In the genomic region with DNA sequence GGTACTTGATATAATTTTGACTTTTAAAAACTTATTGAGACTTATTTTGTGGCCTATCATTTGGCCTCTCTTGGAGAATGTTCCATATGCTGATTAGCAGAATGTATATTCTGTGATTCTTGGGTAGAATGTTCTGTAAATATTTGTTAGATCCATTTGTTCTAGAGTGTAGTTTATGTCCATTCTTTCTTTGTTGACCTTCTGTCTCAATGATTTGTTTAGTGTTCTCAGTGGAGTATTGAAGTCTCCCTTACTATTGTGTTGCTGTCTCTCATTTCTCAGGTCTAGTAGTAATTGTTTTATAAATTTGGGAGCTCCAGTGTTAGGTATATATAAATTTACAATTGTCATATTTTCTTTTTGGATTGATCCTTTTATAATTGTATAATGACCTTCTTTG, we compare ENCODE assay signal across 17 cellular contexts.
A peak's percentile ranks its signal among the peaks of the same experiment; 100 is the strongest.
DNase-seq lines count a peak whose midpoint lies in the region; ATAC-seq and TF ChIP-seq lines count a peak whose summit lies in the region.
"Had no signal": no experiment of that assay in that cellular context is flagged by ENCODE, and none has a peak within 500 bp of the region (broad histone marks: within the 10 kb centered on the region; RNA-seq: fewer than 3 reads in every experiment).

No MANE protein-coding gene starts in this region.

- TF ChIP-seq CTCF in VCaP (conservative IDR thresholded peaks at IDR 0.05) (no peak), omental fat pad (IDR thresholded peaks at IDR 0.05) (no peak)

- DNase-seq in DMS153 (lab: John Stamatoyannopoulos, UW) (peak; percentile 11), DMS153 treated with DMSO at 0.1 percent for 48 hours (lab: John Stamatoyannopoulos, UW; ENCODE audit: unreplicated experiment) (no peak), DMS53 treated with DMSO at 0.1 percent for 48 hours (lab: John Stamatoyannopoulos, UW; ENCODE audit: unreplicated experiment) (peak; percentile 65), NCI-H69 (lab: John Stamatoyannopoulos, UW) (peak; percentile 1), DMS79 treated with DMSO at 0.1 percent for 48 hours (lab: John Stamatoyannopoulos, UW) (no peak), omental fat pad (ENCODE audit: low spot score) (no peak), NCI-H2107 (lab: John Stamatoyannopoulos, UW) (no peak)
- DNase-seq: 8988T; CD8-positive, alpha-beta T cell; GDM1; GOT3; H7; HFFc6 had no signal

- peak overlapping the region; percentile 2; the same call in 1 of the 2 replicates for H3K27ac ChIP-seq in VCaP
- H3K27ac ChIP-seq: BLaER1 treated with 17β-estradiol and CSF1 and Interleukin-3, amounts not matched to agents 10 nM and 100 nM; HL-60 had no signal

- ATAC-seq in omental fat pad (ENCODE audit: low FRiP score), result no peak
- ATAC-seq: CD8-positive, alpha-beta T cell; HCT116 had no signal

Comparison
In these comparisons a context has a peak if more than half of its experiments do, and no peak if none do; other contexts are left out.
1. DNase-seq: peak in DMS153 (single experiment), DMS53 treated with DMSO at 0.1 percent for 48 hours (single experiment) and NCI-H69 (single experiment); none in DMS153 treated with DMSO at 0.1 percent for 48 hours (single experiment), DMS79 treated with DMSO at 0.1 percent for 48 hours (single experiment), omental fat pad (single experiment) and NCI-H2107 (single experiment).